Comparison of ENCODE assay signal across 8 cellular contexts in genomic region chr1:147641695-147642592, GRCh38. TPM values are rescaled to one million over a fixed set of nuclear protein-coding genes. Genes with fewer than 3 reads are reported as not detected.
DNase-seq lines count a peak whose midpoint lies in the region; ATAC-seq, FAIRE-seq and TF ChIP-seq lines count a peak whose summit lies in the region.

No MANE protein-coding gene starts in this region.

- H4K12ac ChIP-seq in trophoblast cell (ENCODE audit: low read depth, low read length) = no peak overlapping the region

- CTCF ChIA-PET in activated CD8-positive, alpha-beta T cell treated with anti-CD3 and anti-CD28 coated beads for 36 hours (lab: Charles Lee) = interaction anchor here (0.7 to 1.9 kb wide), 27 partner anchors 9 to 251 kb away, joined by 3 to 11 read pairs (median 4); partner anchors contain the start of gene ACP6

- no peak overlapping the region for H3K4me3 Mint-ChIP-seq in activated CD8-positive, alpha-beta T cell treated with anti-CD3 and anti-CD28 coated beads for 36 hours

- H3K4me3 ChIP-seq in BE2C (ENCODE audit: low read depth, low read length) (no peak overlapping the region), fibroblast of pulmonary artery (replicated peaks; ENCODE audit: low read depth, low read length) (no peak overlapping the region), trophoblast cell (ENCODE audit: low read depth, low read length) (no peak overlapping the region)

- H3K4me1 Mint-ChIP-seq in activated CD8-positive, alpha-beta T cell treated with anti-CD3 and anti-CD28 coated beads for 36 hours (ENCODE audit: low read depth) = peaks cover 34% of the 10 kb centered on the region

- peak; percentile 53 for ATAC-seq in activated CD8-positive, alpha-beta T cell treated with anti-CD3 and anti-CD28 coated beads for 36 hours

- H3K14ac ChIP-seq in trophoblast cell (ENCODE audit: low read length) = no peak overlapping the region

- H3K27ac ChIP-seq in trophoblast cell (ENCODE audit: low read depth, low read length) = no peak overlapping the region

- H3K27me3 ChIP-seq in BE2C (no peaks in the 10 kb centered on the region), trophoblast cell (ENCODE audit: insufficient read depth, low read length) (no peaks in the 10 kb centered on the region)

- no peak overlapping the region for H4K91ac ChIP-seq in trophoblast cell (ENCODE audit: low read depth, low read length)

- H3K4me2 ChIP-seq in trophoblast cell (ENCODE audit: low read length) = no peak overlapping the region

- intact Hi-C loops in activated CD8-positive, alpha-beta T cell treated with anti-CD3 and anti-CD28 coated beads for 36 hours (cut with micrococcal nuclease) = loop anchor here (5.0 kb wide), 2 partner anchors 55 to 250 kb away; no protein-coding TSS in a partner anchor

- no peak overlapping the region for H2BK12ac ChIP-seq in trophoblast cell (ENCODE audit: low read length)

- H2BK120ac ChIP-seq in trophoblast cell (ENCODE audit: insufficient read depth, low read length, poor library complexity) = no peak overlapping the region

- no peak overlapping the region for H3K18ac ChIP-seq in trophoblast cell (ENCODE audit: low read length)

- H3K23ac ChIP-seq in trophoblast cell (ENCODE audit: low read length) = no peak overlapping the region

- no peak overlapping the region for H3K4ac ChIP-seq in trophoblast cell (ENCODE audit: low read depth, low read length)

- H3K36me3 Mint-ChIP-seq in activated CD8-positive, alpha-beta T cell treated with anti-CD3 and anti-CD28 coated beads for 36 hours (ENCODE audit: low read depth) = peaks cover 7% of the 10 kb centered on the region

- H3K4me1 ChIP-seq in BE2C (no peaks in the 10 kb centered on the region), trophoblast cell (ENCODE audit: control insufficient read depth in 1 of 2, insufficient read depth in 2 of 2, low read length in 2 of 2) (peaks cover 0 to 5% of the 10 kb centered on the region in 2 experiments)

- POLR2A ChIA-PET in activated CD8-positive, alpha-beta T cell treated with anti-CD3 and anti-CD28 coated beads for 36 hours (lab: Charles Lee) = interaction anchor here (1.6 kb wide), 1 partner anchor 9 kb away, joined by 6 read pairs; no protein-coding TSS in a partner anchor

- peak; percentile 60 for DNase-seq in BE2C
- DNase-seq in GM19239 (ENCODE audit: insufficient read length, low spot score) = no peak
- DNase-seq in NCI-H460 (ENCODE audit: extremely low read depth, low read depth) = peak; percentile 77
- peak; percentile 65 for DNase-seq in activated CD8-positive, alpha-beta T cell treated with anti-CD3 and anti-CD28 coated beads for 36 hours
- DNase-seq in fibroblast of pulmonary artery (ENCODE audit: low read depth) = peak; percentile 66
- DNase-seq in trophoblast cell = peak; percentile 36 to 83
- no peak for DNase-seq in SW 1271 (lab: John Stamatoyannopoulos, UW)
- DNase-seq in epidermal melanocyte (ENCODE audit: insufficient read length, low spot score) = no peak

- no peak overlapping the region for H2AFZ ChIP-seq in trophoblast cell (ENCODE audit: insufficient read depth, low read length, poor library complexity)

- TF ChIP-seq CTCF in BE2C (IDR thresholded peaks at IDR 0.05; ENCODE audit: low read depth, low read length) (peak; percentile 96), fibroblast of pulmonary artery (IDR thresholded peaks at IDR 0.05; ENCODE audit: low read length, missing control alignments) (peak; percentile 96)
- TF ChIP-seq CTCF in activated CD8-positive, alpha-beta T cell treated with anti-CD3 and anti-CD28 coated beads for 36 hours (IDR thresholded peaks at IDR 0.05) = peak; percentile 93

- H3K79me1 ChIP-seq in trophoblast cell (ENCODE audit: low read length) = no peaks in the 10 kb centered on the region

- H2AK5ac ChIP-seq in trophoblast cell (ENCODE audit: low read length) = no peak overlapping the region

- no peak overlapping the region for H3K27ac Mint-ChIP-seq in activated CD8-positive, alpha-beta T cell treated with anti-CD3 and anti-CD28 coated beads for 36 hours

- peak; percentile 60 for FAIRE-seq in GM19239 (lab: Jason Lieb, UNC)

- no peak overlapping the region for H2BK5ac ChIP-seq in trophoblast cell (ENCODE audit: low read depth, low read length, poor library complexity)

- H3K79me2 ChIP-seq in trophoblast cell (ENCODE audit: control insufficient read depth, insufficient read depth, low read length, poor library complexity) = no peaks in the 10 kb centered on the region

- H3K9me3 Mint-ChIP-seq in activated CD8-positive, alpha-beta T cell treated with anti-CD3 and anti-CD28 coated beads for 36 hours = no peaks in the 10 kb centered on the region

- no CpG with 5 or more reads among the region's 17 CpGs for WGBS in trophoblast cell (ENCODE audit: extremely low coverage, insufficient coverage, insufficient read length)

- H3K36me3 ChIP-seq in BE2C (no peaks in the 10 kb centered on the region), trophoblast cell (ENCODE audit: control insufficient read depth in 1 of 2, insufficient read depth in 2 of 2, low read length in 2 of 2) (peaks cover 0 to 3% of the 10 kb centered on the region in 2 experiments)

- no peak overlapping the region for H4K8ac ChIP-seq in trophoblast cell (ENCODE audit: low read depth, low read length)

- H3K9me3 ChIP-seq in BE2C (no peaks in the 10 kb centered on the region), trophoblast cell (ENCODE audit: insufficient read depth, low read depth, low read length) (no peaks in the 10 kb centered on the region)

- H3K27me3 Mint-ChIP-seq in activated CD8-positive, alpha-beta T cell treated with anti-CD3 and anti-CD28 coated beads for 36 hours = no peaks in the 10 kb centered on the region

- H3K9ac ChIP-seq in trophoblast cell (ENCODE audit: low read length) = no peak overlapping the region

RNA-seq across cellular contexts. Expression of gene ACP6, which starts 28.4 kb away (rescaled TPM):
- 1.2 TPM for polyA plus RNA-seq in BE2C (2012; ENCODE audit: insufficient read depth, insufficient read length, low read depth)
- 18.6 and 30.0 TPM in 2 replicates for total RNA-seq in NCI-H460 (2014; rRNA removed; shearing (Covaris generic))
- polyA plus RNA-seq in NCI-H460 (2014; cell fraction: nucleus; rRNA removed) = 29.2 and 37.4 TPM in 2 replicates
- 10 to 100 TPM; 16.9 to 20.9 TPM for total RNA-seq in activated CD8-positive, alpha-beta T cell treated with anti-CD3 and anti-CD28 coated beads for 36 hours
- 3.2 and 3.6 TPM in 2 replicates for polyA plus RNA-seq in trophoblast cell (2013)

Comparison
In these comparisons a context has a peak if more than half of its experiments do, and no peak if none do; other contexts are left out.
1. DNase-seq: peak in BE2C (single experiment), NCI-H460 (single experiment), activated CD8-positive, alpha-beta T cell treated with anti-CD3 and anti-CD28 coated beads for 36 hours (single experiment), fibroblast of pulmonary artery (single experiment) and trophoblast cell (2 of 2); none in GM19239 (single experiment), SW 1271 (0 of 2) and epidermal melanocyte (single experiment).
2. Peak in every context shown above with its lines, with median percentiles within 50 percentile points of each other: CTCF ChIP-seq.